Comparison of ENCODE assay signal across 1 cellular context in the genomic region with DNA sequence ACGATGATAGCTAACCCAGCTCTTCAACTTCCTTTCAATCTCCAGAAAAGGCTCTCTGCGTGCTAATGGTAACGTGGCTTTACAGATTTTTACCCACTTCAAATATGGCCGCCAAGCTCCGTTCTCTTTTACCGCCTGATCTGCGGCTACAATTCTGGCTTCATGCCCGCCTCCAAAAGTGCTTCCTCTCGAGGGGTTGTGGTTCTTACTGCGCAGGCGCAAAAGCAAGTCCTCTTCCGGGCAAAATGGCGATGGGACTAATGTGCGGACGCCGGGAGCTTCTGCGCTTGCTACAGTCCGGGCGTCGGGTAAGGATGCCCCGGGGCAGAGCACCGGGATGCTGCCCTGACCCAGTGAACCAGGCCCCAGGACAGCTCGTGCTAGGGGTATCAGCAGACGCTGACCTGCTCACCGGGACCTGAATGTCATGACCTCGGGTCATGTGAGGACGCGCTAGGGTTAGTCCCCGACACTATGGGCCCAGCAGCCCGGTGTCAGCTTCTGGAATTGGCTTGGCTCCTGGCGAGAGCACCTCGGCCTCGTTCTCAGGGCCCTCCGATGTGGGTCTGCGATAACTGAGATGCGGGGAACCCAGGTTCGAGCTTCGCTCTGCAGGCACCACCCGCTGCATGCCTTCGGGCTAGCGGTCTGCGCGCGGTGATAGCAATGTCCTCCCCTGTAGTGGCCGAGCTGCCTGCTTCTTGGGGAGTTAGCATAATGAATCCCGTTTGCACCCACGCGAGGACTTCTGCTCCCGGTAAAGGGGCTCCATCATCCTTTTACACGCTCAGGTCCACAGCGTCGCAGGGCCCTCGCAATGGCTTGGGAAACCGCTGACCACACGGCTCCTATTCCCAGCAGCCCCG.
A peak's percentile ranks its signal among the peaks of the same experiment; 100 is the strongest.
TF ChIP-seq lines count a peak whose summit lies in the region.

A gene (plus strand): TSS at position 232 of the 866 bp plus-strand sequence. CDS start 14 bp downstream, at position 246.

TF ChIP-seq in HepG2, 621 proteins besides CTCF, POLR2A, EP300 and RAD21 (continued from another document and continues in another):
- TF ChIP-seq, protein P1, sequence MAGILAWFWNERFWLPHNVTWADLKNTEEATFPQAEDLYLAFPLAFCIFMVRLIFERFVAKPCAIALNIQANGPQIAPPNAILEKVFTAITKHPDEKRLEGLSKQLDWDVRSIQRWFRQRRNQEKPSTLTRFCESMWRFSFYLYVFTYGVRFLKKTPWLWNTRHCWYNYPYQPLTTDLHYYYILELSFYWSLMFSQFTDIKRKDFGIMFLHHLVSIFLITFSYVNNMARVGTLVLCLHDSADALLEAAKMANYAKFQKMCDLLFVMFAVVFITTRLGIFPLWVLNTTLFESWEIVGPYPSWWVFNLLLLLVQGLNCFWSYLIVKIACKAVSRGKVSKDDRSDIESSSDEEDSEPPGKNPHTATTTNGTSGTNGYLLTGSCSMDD (CRISPR knock-in tag; IDR thresholded peaks at IDR 0.05): peak; percentile 92
- TF ChIP-seq KDM6A (CRISPR knock-in tag; IDR thresholded peaks at IDR 0.05; ENCODE audit: low read depth) (peak; percentile 1; the same call in 1 of the 2 replicates), MAFK (conservative IDR thresholded peaks at IDR 0.05 in 1 of 2, IDR thresholded peaks at IDR 0.05 in 1 of 2; ENCODE audit: low read length in 2 of 2) (no peak), ZNF749 (CRISPR knock-in tag; IDR thresholded peaks at IDR 0.05; ENCODE audit: borderline replicate concordance) (peak; percentile 97), MYC (CRISPR knock-in tag; IDR thresholded peaks at IDR 0.05; ENCODE audit: borderline replicate concordance) (peak; percentile 89; the same call in 1 of the 2 replicates), SP140L (CRISPR knock-in tag; IDR thresholded peaks at IDR 0.05; ENCODE audit: borderline replicate concordance) (peak; percentile 96; the same call in 1 of the 2 replicates), NR2F6 (IDR thresholded peaks at IDR 0.05) (peak; percentile 79), NR2F6 (CRISPR knock-in tag; IDR thresholded peaks at IDR 0.05) (peak; percentile 87), POLR2AphosphoS5 (IDR thresholded peaks at IDR 0.05; ENCODE audit: low read depth, low read length) (peak; percentile 99), YEATS4 (CRISPR knock-in tag; IDR thresholded peaks at IDR 0.05; ENCODE audit: borderline replicate concordance) (peak; percentile 94), ZNF34 (CRISPR knock-in tag; IDR thresholded peaks at IDR 0.05; ENCODE audit: borderline replicate concordance) (peak; percentile 99), CREB1 (IDR thresholded peaks at IDR 0.05) (no peak), CREB1 (CRISPR knock-in tag; IDR thresholded peaks at IDR 0.05) (no peak; the same call in 1 of the 2 replicates), KMT2B (CRISPR knock-in tag; IDR thresholded peaks at IDR 0.05) (peak; percentile 96), ARHGAP35 (CRISPR knock-in tag; IDR thresholded peaks at IDR 0.05; ENCODE audit: borderline replicate concordance) (peak; percentile 99), ARNTL (CRISPR knock-in tag; IDR thresholded peaks at IDR 0.05) (peak; percentile 83), PHF5A (CRISPR knock-in tag; IDR thresholded peaks at IDR 0.05; ENCODE audit: low read depth, unreplicated experiment) (peak; percentile 97), SP4 (CRISPR knock-in tag; IDR thresholded peaks at IDR 0.05) (peak; percentile 77), TEAD3 (CRISPR knock-in tag; optimal IDR thresholded peaks at IDR 0.05; ENCODE audit: borderline replicate concordance) (peak; percentile 85), ZNF343 (CRISPR knock-in tag; IDR thresholded peaks at IDR 0.05) (peak; percentile 99), CBX1 (IDR thresholded peaks at IDR 0.05; ENCODE audit: low read depth) (peak; percentile 79), MEF2D (CRISPR knock-in tag; IDR thresholded peaks at IDR 0.05) (peak; percentile 97), TBX3 (IDR thresholded peaks at IDR 0.05; ENCODE audit: borderline replicate concordance) (peak; percentile 8; the same call in 1 of the 2 replicates), SOX5 (CRISPR knock-in tag; IDR thresholded peaks at IDR 0.05; ENCODE audit: borderline replicate concordance) (peak; percentile 70), ZNF839 (CRISPR knock-in tag; IDR thresholded peaks at IDR 0.05; ENCODE audit: borderline replicate concordance) (peak; percentile 96; the same call in 1 of the 2 replicates), ZNF446 (CRISPR knock-in tag; IDR thresholded peaks at IDR 0.05) (peak; percentile 94), RBM39 (IDR thresholded peaks at IDR 0.05; ENCODE audit: low read depth, low read length, poor library complexity, severe bottlenecking) (peak; percentile 100), HOXA7 (CRISPR knock-in tag; IDR thresholded peaks at IDR 0.05) (no peak), CEBPG (CRISPR knock-in tag; IDR thresholded peaks at IDR 0.05) (peak; percentile 76), ARNT2 (CRISPR knock-in tag; IDR thresholded peaks at IDR 0.05; ENCODE audit: low read depth) (peak; percentile 72), MTA1 (CRISPR knock-in tag; IDR thresholded peaks at IDR 0.05; ENCODE audit: borderline replicate concordance) (peak; percentile 92; the same call in 1 of the 2 replicates)
- TF ChIP-seq, protein P2, sequence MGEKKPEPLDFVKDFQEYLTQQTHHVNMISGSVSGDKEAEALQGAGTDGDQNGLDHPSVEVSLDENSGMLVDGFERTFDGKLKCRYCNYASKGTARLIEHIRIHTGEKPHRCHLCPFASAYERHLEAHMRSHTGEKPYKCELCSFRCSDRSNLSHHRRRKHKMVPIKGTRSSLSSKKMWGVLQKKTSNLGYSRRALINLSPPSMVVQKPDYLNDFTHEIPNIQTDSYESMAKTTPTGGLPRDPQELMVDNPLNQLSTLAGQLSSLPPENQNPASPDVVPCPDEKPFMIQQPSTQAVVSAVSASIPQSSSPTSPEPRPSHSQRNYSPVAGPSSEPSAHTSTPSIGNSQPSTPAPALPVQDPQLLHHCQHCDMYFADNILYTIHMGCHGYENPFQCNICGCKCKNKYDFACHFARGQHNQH (CRISPR knock-in tag; IDR thresholded peaks at IDR 0.05): peak; percentile 95
- TF ChIP-seq, protein P3, sequence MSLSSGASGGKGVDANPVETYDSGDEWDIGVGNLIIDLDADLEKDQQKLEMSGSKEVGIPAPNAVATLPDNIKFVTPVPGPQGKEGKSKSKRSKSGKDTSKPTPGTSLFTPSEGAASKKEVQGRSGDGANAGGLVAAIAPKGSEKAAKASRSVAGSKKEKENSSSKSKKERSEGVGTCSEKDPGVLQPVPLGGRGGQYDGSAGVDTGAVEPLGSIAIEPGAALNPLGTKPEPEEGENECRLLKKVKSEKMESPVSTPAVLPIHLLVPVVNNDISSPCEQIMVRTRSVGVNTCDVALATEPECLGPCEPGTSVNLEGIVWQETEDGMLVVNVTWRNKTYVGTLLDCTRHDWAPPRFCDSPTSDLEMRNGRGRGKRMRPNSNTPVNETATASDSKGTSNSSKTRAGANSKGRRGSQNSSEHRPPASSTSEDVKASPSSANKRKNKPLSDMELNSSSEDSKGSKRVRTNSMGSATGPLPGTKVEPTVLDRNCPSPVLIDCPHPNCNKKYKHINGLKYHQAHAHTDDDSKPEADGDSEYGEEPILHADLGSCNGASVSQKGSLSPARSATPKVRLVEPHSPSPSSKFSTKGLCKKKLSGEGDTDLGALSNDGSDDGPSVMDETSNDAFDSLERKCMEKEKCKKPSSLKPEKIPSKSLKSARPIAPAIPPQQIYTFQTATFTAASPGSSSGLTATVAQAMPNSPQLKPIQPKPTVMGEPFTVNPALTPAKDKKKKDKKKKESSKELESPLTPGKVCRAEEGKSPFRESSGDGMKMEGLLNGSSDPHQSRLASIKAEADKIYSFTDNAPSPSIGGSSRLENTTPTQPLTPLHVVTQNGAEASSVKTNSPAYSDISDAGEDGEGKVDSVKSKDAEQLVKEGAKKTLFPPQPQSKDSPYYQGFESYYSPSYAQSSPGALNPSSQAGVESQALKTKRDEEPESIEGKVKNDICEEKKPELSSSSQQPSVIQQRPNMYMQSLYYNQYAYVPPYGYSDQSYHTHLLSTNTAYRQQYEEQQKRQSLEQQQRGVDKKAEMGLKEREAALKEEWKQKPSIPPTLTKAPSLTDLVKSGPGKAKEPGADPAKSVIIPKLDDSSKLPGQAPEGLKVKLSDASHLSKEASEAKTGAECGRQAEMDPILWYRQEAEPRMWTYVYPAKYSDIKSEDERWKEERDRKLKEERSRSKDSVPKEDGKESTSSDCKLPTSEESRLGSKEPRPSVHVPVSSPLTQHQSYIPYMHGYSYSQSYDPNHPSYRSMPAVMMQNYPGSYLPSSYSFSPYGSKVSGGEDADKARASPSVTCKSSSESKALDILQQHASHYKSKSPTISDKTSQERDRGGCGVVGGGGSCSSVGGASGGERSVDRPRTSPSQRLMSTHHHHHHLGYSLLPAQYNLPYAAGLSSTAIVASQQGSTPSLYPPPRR (CRISPR knock-in tag; IDR thresholded peaks at IDR 0.05; ENCODE audit: borderline replicate concordance): peak; percentile 92
- TF ChIP-seq, protein P4, sequence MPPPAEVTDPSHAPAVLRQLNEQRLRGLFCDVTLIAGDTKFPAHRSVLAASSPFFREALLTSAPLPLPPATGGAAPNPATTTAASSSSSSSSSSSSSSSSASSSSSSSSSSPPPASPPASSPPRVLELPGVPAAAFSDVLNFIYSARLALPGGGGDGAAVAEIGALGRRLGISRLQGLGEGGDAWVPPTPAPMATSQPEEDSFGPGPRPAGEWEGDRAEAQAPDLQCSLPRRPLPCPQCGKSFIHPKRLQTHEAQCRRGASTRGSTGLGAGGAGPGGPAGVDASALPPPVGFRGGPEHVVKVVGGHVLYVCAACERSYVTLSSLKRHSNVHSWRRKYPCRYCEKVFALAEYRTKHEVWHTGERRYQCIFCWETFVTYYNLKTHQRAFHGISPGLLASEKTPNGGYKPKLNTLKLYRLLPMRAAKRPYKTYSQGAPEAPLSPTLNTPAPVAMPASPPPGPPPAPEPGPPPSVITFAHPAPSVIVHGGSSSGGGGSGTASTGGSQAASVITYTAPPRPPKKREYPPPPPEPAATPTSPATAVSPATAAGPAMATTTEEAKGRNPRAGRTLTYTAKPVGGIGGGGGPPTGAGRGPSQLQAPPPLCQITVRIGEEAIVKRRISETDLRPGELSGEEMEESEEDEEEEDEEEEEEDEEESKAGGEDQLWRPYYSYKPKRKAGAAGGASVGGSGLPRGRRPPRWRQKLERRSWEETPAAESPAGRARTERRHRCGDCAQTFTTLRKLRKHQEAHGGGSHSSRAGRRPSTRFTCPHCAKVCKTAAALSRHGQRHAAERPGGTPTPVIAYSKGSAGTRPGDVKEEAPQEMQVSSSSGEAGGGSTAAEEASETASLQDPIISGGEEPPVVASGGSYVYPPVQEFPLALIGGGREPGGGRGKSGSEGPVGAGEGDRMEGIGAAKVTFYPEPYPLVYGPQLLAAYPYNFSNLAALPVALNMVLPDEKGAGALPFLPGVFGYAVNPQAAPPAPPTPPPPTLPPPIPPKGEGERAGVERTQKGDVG (CRISPR knock-in tag; IDR thresholded peaks at IDR 0.05; ENCODE audit: borderline replicate concordance): peak; percentile 97
- TF ChIP-seq, protein P5, sequence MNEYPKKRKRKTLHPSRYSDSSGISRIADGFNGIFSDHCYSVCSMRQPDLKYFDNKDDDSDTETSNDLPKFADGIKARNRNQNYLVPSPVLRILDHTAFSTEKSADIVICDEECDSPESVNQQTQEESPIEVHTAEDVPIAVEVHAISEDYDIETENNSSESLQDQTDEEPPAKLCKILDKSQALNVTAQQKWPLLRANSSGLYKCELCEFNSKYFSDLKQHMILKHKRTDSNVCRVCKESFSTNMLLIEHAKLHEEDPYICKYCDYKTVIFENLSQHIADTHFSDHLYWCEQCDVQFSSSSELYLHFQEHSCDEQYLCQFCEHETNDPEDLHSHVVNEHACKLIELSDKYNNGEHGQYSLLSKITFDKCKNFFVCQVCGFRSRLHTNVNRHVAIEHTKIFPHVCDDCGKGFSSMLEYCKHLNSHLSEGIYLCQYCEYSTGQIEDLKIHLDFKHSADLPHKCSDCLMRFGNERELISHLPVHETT (CRISPR knock-in tag; conservative IDR thresholded peaks at IDR 0.05): peak; percentile 80
- TF ChIP-seq, protein P6, sequence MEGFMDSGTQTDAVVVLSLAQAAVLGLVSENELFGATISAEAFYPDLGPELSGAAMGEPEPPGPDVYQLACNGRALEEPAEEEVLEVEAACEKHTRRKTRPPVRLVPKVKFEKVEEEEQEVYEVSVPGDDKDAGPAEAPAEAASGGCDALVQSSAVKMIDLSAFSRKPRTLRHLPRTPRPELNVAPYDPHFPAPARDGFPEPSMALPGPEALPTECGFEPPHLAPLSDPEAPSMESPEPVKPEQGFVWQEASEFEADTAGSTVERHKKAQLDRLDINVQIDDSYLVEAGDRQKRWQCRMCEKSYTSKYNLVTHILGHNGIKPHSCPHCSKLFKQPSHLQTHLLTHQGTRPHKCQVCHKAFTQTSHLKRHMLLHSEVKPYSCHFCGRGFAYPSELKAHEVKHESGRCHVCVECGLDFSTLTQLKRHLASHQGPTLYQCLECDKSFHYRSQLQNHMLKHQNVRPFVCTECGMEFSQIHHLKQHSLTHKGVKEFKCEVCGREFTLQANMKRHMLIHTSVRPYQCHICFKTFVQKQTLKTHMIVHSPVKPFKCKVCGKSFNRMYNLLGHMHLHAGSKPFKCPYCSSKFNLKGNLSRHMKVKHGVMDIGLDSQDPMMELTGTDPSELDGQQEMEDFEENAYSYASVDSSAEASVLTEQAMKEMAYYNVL (CRISPR knock-in tag; IDR thresholded peaks at IDR 0.05; ENCODE audit: borderline replicate concordance): peak; percentile 97
- TF ChIP-seq, protein P7, sequence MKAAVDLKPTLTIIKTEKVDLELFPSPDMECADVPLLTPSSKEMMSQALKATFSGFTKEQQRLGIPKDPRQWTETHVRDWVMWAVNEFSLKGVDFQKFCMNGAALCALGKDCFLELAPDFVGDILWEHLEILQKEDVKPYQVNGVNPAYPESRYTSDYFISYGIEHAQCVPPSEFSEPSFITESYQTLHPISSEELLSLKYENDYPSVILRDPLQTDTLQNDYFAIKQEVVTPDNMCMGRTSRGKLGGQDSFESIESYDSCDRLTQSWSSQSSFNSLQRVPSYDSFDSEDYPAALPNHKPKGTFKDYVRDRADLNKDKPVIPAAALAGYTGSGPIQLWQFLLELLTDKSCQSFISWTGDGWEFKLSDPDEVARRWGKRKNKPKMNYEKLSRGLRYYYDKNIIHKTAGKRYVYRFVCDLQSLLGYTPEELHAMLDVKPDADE (CRISPR knock-in tag; IDR thresholded peaks at IDR 0.05): 0 out of 2 replicates have a peak, but pooled peaks have one; percentile 16
